In the genomic region with DNA sequence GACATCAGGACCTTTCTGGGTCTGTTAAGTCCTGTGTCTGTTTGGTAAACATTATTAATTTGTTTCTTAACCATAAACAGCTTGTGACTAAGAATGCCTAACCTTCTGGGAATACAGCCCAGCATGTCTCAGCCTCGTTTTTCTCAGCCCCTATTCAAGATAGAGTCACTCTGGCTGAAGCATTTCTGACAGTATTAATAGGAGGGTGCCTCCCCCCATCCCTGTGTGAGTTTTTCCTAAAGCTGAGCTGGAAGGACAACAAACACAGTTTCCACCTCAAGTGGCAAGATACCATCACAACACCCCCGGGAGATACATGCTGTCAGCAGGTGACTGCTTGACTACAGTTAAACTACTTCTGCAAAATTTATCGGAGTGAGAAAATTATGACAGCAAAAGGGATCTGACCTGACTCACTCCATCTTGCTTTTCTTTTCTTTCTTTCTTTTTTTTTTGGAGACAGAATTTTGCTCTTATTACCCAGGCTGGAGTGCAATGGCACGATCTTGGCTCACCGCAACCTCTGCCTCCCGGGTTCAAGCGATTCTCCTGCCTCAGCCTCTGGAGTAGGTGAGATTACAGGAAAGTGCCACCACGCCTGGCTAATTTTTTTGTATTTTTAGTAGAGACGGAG, we compare ENCODE assay signal across 11 cellular contexts.
"Had no signal": no experiment of that assay in that cellular context is flagged by ENCODE, and none has a peak within 500 bp of the region (broad histone marks: within the 10 kb centered on the region; RNA-seq: fewer than 3 reads in every experiment).

No MANE protein-coding gene starts in this region.

- DNase-seq: activated CD4-positive, alpha-beta memory T cell treated with anti-CD3 and anti-CD28 coated beads, Interleukin-2, amount 10 ng/mL, durations not matched to agents 7 days and 5 days; central memory CD4-positive, alpha-beta T cell; cortex of kidney; effector memory CD4-positive, alpha-beta T cell; heart left ventricle; nephron progenitor cell; stimulated activated CD4-positive, alpha-beta T cell treated with anti-CD3 and anti-CD28 coated beads, Interleukin-15, amount 100 ng/mL, for 24 hours; stimulated activated CD4-positive, alpha-beta T cell treated with anti-CD3 and anti-CD28 coated beads, Interleukin-4, amount 100 ng/mL, for 24 hours had no signal

- H3K9me3 ChIP-seq: ascending aorta had no signal

- H3K4me1 ChIP-seq: ascending aorta had no signal

- H3K27me3 ChIP-seq: ascending aorta, heart left ventricle had no signal

- ATAC-seq: heart left ventricle, left lobe of liver had no signal

- H3K36me3 ChIP-seq: ascending aorta, heart left ventricle had no signal

- H3K4me1 Mint-ChIP-seq: activated CD4-positive, alpha-beta memory T cell treated with anti-CD3 and anti-CD28 coated beads, Interleukin-2, amount 10 ng/mL, durations not matched to agents 7 days and 5 days had no signal

- H3K27me3 Mint-ChIP-seq: activated CD4-positive, alpha-beta memory T cell treated with anti-CD3 and anti-CD28 coated beads, Interleukin-2, amount 10 ng/mL, durations not matched to agents 7 days and 5 days had no signal

- H3K4me3 Mint-ChIP-seq: activated CD4-positive, alpha-beta memory T cell treated with anti-CD3 and anti-CD28 coated beads, Interleukin-2, amount 10 ng/mL, durations not matched to agents 7 days and 5 days; nephron progenitor cell; stimulated activated naive CD8-positive, alpha-beta T cell treated with anti-CD3 and anti-CD28 coated beads, Interleukin-15, Interleukin-2, amounts not matched to agents 100 ng/mL and 50 ng/mL, for 24 hours had no signal

- H3K4me3 ChIP-seq: ascending aorta, heart left ventricle had no signal

- H3K27ac Mint-ChIP-seq: activated CD4-positive, alpha-beta memory T cell treated with anti-CD3 and anti-CD28 coated beads, Interleukin-2, amount 10 ng/mL, durations not matched to agents 7 days and 5 days; nephron progenitor cell; stimulated activated naive CD8-positive, alpha-beta T cell treated with anti-CD3 and anti-CD28 coated beads, Interleukin-15, Interleukin-2, amounts not matched to agents 100 ng/mL and 50 ng/mL, for 24 hours had no signal

- H3K9me3 Mint-ChIP-seq: activated CD4-positive, alpha-beta memory T cell treated with anti-CD3 and anti-CD28 coated beads, Interleukin-2, amount 10 ng/mL, durations not matched to agents 7 days and 5 days; stimulated activated naive CD8-positive, alpha-beta T cell treated with anti-CD3 and anti-CD28 coated beads, Interleukin-15, Interleukin-2, amounts not matched to agents 100 ng/mL and 50 ng/mL, for 24 hours had no signal

- H3K27ac ChIP-seq: ascending aorta, heart left ventricle had no signal
